11 cellular contexts compared by ENCODE assay signal in the genomic region with DNA sequence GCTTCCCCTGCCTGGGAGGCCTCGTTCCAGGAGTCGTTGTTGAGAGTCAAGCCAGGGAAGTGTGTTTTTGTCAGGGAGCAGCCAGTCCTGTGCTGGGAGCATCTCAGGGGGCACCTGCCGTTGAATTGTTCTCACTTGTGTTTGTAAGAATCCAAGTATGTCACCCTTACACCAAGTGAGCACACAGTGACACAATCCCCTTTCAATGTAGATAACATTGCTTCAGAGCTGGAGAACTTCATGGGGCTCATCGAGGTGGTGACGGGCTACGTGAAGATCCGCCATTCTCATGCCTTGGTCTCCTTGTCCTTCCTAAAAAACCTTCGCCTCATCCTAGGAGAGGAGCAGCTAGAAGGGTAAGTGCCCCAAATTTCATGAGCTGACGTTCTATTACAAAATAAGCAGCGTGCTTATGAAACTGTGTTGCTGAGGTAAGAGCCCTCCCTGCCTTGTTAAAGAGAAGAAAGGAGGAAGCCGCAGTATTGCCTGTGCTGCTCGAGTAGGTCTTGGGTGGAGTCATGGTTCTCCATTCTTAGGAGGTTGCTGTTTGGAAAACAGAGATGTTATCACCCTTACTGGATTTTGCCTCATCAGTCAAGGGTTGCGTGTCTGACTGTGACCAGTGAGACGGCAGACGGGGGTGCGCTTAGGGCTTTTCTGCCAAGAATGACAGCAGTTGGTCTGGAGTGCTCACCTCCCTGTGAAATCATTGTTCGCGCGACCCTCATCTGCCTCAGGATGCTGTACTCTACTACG.
DNase-seq lines count a peak whose midpoint lies in the region; ATAC-seq and TF ChIP-seq lines count a peak whose summit lies in the region.
"Had no signal": no experiment of that assay in that cellular context is flagged by ENCODE, and none has a peak within 500 bp of the region (broad histone marks: within the 10 kb centered on the region; RNA-seq: fewer than 3 reads in every experiment).

No MANE protein-coding gene starts in this region.

- WGBS in mesenchymal stem cell, result 81% methylated on average over 20 of the region's 20 CpGs
- 85 to 90% (median 88%) methylated on average over 20 of the region's 20 CpGs for WGBS in stomach, 5 donors

- H3K36me3 ChIP-seq in ascending aorta (peaks cover 0 to 2% of the 10 kb centered on the region in 2 donors), mesenchymal stem cell (ENCODE audit: control insufficient read depth in 1 of 2, insufficient read depth in 2 of 2, low read depth in 1 of 2, low read length in 2 of 2) (peaks cover 8 to 10% of the 10 kb centered on the region in 2 experiments), vagina (no peaks in the 10 kb centered on the region), stomach (peaks cover 0 to 32% (median 12%) of the 10 kb centered on the region in 4 donors)

- H3K4me2 ChIP-seq in mesenchymal stem cell (ENCODE audit: low read length, poor library complexity, severe bottlenecking), result no peak overlapping the region

- peak overlapping the region; percentile 62 for H2AFZ ChIP-seq in mesenchymal stem cell (ENCODE audit: low read depth, low read length)

- H2AK5ac ChIP-seq in mesenchymal stem cell (ENCODE audit: low read length, severe bottlenecking), result peak overlapping the region; percentile 100

- H3K79me1 ChIP-seq in mesenchymal stem cell (replicated peaks; ENCODE audit: low read length, poor library complexity, severe bottlenecking), result peaks cover 28% of the 10 kb centered on the region

- H3K14ac ChIP-seq in mesenchymal stem cell (ENCODE audit: low read length in 2 of 2), result peak overlapping the region in 1 of 2 experiments; percentile 83

- peak overlapping the region; percentile 41 to 65 for H3K27ac ChIP-seq in ascending aorta
- H3K27ac ChIP-seq in mesenchymal stem cell (ENCODE audit: low read length, poor library complexity, severe bottlenecking), result peak overlapping the region; percentile 82
- peak overlapping the region; percentile 78 for H3K27ac ChIP-seq in vagina
- H3K27ac ChIP-seq in stomach, result peak overlapping the region in 2 of 5 donors; percentile 27 to 31

- peak; percentile 31 to 33 for ATAC-seq in left cardiac atrium
- no peak for ATAC-seq in Right ventricle myocardium inferior
- ATAC-seq in HG03469 (IDR thresholded peaks at IDR 0.05; ENCODE audit: unreplicated experiment), result no peak

- H4K8ac ChIP-seq in mesenchymal stem cell (ENCODE audit: low read length), result peak overlapping the region; percentile 8

- DNase-seq in left cardiac atrium (no peak), Right ventricle myocardium inferior (ENCODE audit: missing footprints) (no peak), ascending aorta (ENCODE audit: low spot score in 2 of 2) (peak in 1 of 2 donors; percentile 47), mesenchymal stem cell (peak; percentile 87), vagina (ENCODE audit: extremely low spot score in 2 of 2) (no peak), stomach (no peak), NCI-H2107 (lab: John Stamatoyannopoulos, UW) (no peak)
- DNase-seq: activated CD4-positive, alpha-beta T cell treated with anti-CD3 and anti-CD28 coated beads, Interleukin-2, amount 10 ng/mL, durations not matched to agents 7 days and 5 days; activated naive CD4-positive, alpha-beta T cell treated with anti-CD3 and anti-CD28 coated beads, Interleukin-2, amount 10 ng/mL, durations not matched to agents 7 days and 5 days; head of caudate nucleus had no signal

- intact Hi-C loops in left cardiac atrium (cut with DNase I), result loop anchor here in 1 of 2 donors (10.0 kb wide), 1 partner anchor 355 kb away; no protein-coding TSS in a partner anchor
- intact Hi-C loops in Right ventricle myocardium inferior (cut with DNase I), result no loop called here
- intact Hi-C loops in ascending aorta (cut with DNase I), result no loop called here
- intact Hi-C loops in vagina (cut with DNase I), result no loop called here
- intact Hi-C loops in stomach (cut with DNase I; ENCODE audit: low total_unique reads), result no loop called here

- peak overlapping the region; percentile 65 to 80 for H3K4ac ChIP-seq in mesenchymal stem cell (ENCODE audit: low read depth in 1 of 2, low read length in 2 of 2)

- H3K27me3 ChIP-seq in ascending aorta (no peaks in the 10 kb centered on the region), mesenchymal stem cell (ENCODE audit: control insufficient read depth in 1 of 2, insufficient read depth in 1 of 2, low read length in 2 of 2) (no peaks in the 10 kb centered on the region), vagina (no peaks in the 10 kb centered on the region), stomach (no peaks in the 10 kb centered on the region)

- peaks cover 0 to 38% of the 10 kb centered on the region in 2 donors for H3K4me1 ChIP-seq in ascending aorta
- H3K4me1 ChIP-seq in mesenchymal stem cell (ENCODE audit: control insufficient read depth, insufficient read depth, low read depth, low read length), result peaks cover 27% of the 10 kb centered on the region
- peaks cover 81% of the 10 kb centered on the region for H3K4me1 ChIP-seq in vagina
- H3K4me1 ChIP-seq in stomach, result peaks cover 0 to 17% (median 4%) of the 10 kb centered on the region in 4 donors

- H3K9ac ChIP-seq in mesenchymal stem cell (ENCODE audit: low read length), result no peak overlapping the region

- TF ChIP-seq EP300 in stomach (IDR thresholded peaks at IDR 0.05), result no peak

- no peaks in the 10 kb centered on the region for H3K9me3 ChIP-seq in ascending aorta
- no peaks in the 10 kb centered on the region for H3K9me3 ChIP-seq in mesenchymal stem cell (ENCODE audit: control insufficient read depth, low read length)
- no peaks in the 10 kb centered on the region for H3K9me3 ChIP-seq in vagina
- H3K9me3 ChIP-seq in stomach, result no peaks in the 10 kb centered on the region

- peak overlapping the region; percentile 88 for H2BK15ac ChIP-seq in mesenchymal stem cell (ENCODE audit: low read depth, poor library complexity, severe bottlenecking)

- H2BK5ac ChIP-seq in mesenchymal stem cell (ENCODE audit: low read depth, low read length, poor library complexity, severe bottlenecking), result no peak overlapping the region

- H2BK120ac ChIP-seq in mesenchymal stem cell (ENCODE audit: low read depth, low read length), result peak overlapping the region; percentile 77

- TF ChIP-seq CTCF in ascending aorta (IDR thresholded peaks at IDR 0.05), result no peak
- TF ChIP-seq CTCF in vagina (IDR thresholded peaks at IDR 0.05), result no peak
- no peak for TF ChIP-seq CTCF in stomach (IDR thresholded peaks at IDR 0.05)

- peak overlapping the region in 1 of 2 experiments; percentile 97 for H3K23ac ChIP-seq in mesenchymal stem cell (ENCODE audit: low read length in 2 of 2)

- H4K91ac ChIP-seq in mesenchymal stem cell (ENCODE audit: low read length), result peak overlapping the region; percentile 95

- H3K4me3 ChIP-seq in ascending aorta (no peak overlapping the region), mesenchymal stem cell (ENCODE audit: insufficient read depth in 1 of 2, low read depth in 1 of 2, low read length in 2 of 2) (no peak overlapping the region), vagina (no peak overlapping the region), stomach (no peak overlapping the region)

- H3K18ac ChIP-seq in mesenchymal stem cell (ENCODE audit: low read depth in 1 of 2, low read length in 2 of 2), result peak overlapping the region; percentile 66 to 97

- TF ChIP-seq POLR2A in vagina (IDR thresholded peaks at IDR 0.05) (no peak), stomach (IDR thresholded peaks at IDR 0.05) (no peak)

- H2BK12ac ChIP-seq in mesenchymal stem cell (ENCODE audit: low read length in 2 of 2), result peak overlapping the region; percentile 85 to 97

Comparison
In these comparisons a context has a peak if more than half of its experiments do, and no peak if none do; other contexts are left out.
1. ATAC-seq: peak in left cardiac atrium (2 of 2); none in Right ventricle myocardium inferior (single experiment) and HG03469 (single experiment).